14 cellular contexts compared by ENCODE assay signal in the genomic region with DNA sequence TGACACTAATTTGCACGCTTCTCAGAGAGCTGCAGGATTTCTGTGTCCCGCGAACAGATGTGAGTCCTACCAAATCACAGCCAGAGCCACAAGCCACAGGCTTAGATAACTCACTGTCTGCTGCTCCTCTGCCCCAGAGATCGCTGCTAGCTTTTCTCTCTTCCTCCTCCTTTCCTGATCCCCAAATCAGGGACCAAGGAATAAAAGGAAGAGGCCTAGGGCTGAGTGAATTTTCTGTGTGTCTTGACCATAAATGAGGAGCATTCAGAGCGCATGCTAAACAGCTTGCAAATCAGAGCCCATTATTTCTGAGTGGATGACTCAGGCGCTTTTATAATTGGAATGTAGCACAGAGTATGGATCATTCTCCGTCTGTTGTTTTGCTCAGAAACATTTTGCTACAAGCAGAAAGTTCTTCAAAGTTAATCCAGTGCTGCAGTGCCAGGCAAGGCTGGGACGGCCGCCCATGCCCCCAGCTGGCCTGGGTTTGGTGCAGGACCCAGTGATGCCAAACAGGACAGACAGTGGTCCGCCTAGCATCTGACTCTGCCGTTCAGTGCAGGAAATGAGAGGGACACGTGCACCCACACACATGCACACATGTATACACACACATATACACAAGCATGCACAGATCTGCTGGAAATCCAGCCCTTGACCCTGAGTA. TPM values are rescaled to one million over a fixed set of nuclear protein-coding genes. Genes with fewer than 3 reads are reported as not detected.
DNase-seq lines count a peak whose midpoint lies in the region; ATAC-seq and TF ChIP-seq lines count a peak whose summit lies in the region.
"Had no signal": no experiment of that assay in that cellular context is flagged by ENCODE, and none has a peak within 500 bp of the region (broad histone marks: within the 10 kb centered on the region; RNA-seq: fewer than 3 reads in every experiment).

No MANE protein-coding gene starts in this region.

- TF ChIP-seq CTCF in foreskin fibroblast (IDR thresholded peaks at IDR 0.05; ENCODE audit: low read depth, low read length) = no peak
- no peak for TF ChIP-seq CTCF in WERI-Rb-1 (IDR thresholded peaks at IDR 0.05; ENCODE audit: low read depth, low read length)

- H3K27me3 ChIP-seq in skeletal muscle satellite cell (ENCODE audit: control insufficient read depth, insufficient read depth, low read length) = peaks cover 72% of the 10 kb centered on the region
- H3K27me3 ChIP-seq in WERI-Rb-1 (ENCODE audit: insufficient read depth, low read depth, severe bottlenecking) = no peaks in the 10 kb centered on the region
- H3K27me3 ChIP-seq: colonic mucosa had no signal

- H3K36me3 ChIP-seq in skeletal muscle satellite cell (ENCODE audit: insufficient read depth, low read length) = no peaks in the 10 kb centered on the region
- H3K36me3 ChIP-seq in WERI-Rb-1 = no peaks in the 10 kb centered on the region
- H3K36me3 ChIP-seq: colonic mucosa had no signal

- H3K9ac ChIP-seq in skeletal muscle satellite cell (ENCODE audit: low read depth, low read length) = no peak overlapping the region

- peaks cover 12% of the 10 kb centered on the region for H3K4me1 ChIP-seq in skeletal muscle satellite cell (ENCODE audit: control insufficient read depth, insufficient read depth, low read length)
- H3K4me1 ChIP-seq: colonic mucosa had no signal

- H3K9me3 ChIP-seq in skeletal muscle satellite cell (replicated peaks; ENCODE audit: low read length) = no peaks in the 10 kb centered on the region
- H3K9me3 ChIP-seq in WERI-Rb-1 (ENCODE audit: severe bottlenecking) = no peaks in the 10 kb centered on the region
- H3K9me3 ChIP-seq: colonic mucosa had no signal

- no peak for ATAC-seq in GM18498 (IDR thresholded peaks at IDR 0.05; ENCODE audit: unreplicated experiment)
- ATAC-seq: activated naive CD4-positive, alpha-beta T cell treated with anti-CD3 and anti-CD28 coated beads, Interleukin-2, amount 50 U/mL, for 72 hours; GM23338 had no signal

- peak; percentile 31 for DNase-seq in GM04503 (ENCODE audit: low read depth)
- DNase-seq in RPMI7951 (ENCODE audit: low read depth) = peak; percentile 19
- peak; percentile 45 to 73 for DNase-seq in foreskin fibroblast
- no peak for DNase-seq in NCI-H2081 treated with DMSO at 0.1 percent for 48 hours (lab: John Stamatoyannopoulos, UW)
- DNase-seq in WERI-Rb-1 = no peak
- DNase-seq: colonic mucosa, foreskin melanocyte, NCI-H69, T1000 had no signal

- H3K27ac ChIP-seq in WERI-Rb-1 = no peak overlapping the region
- H3K27ac ChIP-seq: colonic mucosa, RWPE1 had no signal

- H3K4me2 ChIP-seq in skeletal muscle satellite cell (ENCODE audit: low read length) = peak overlapping the region; percentile 58
- H3K4me2 ChIP-seq: GM23338 had no signal

- no peak overlapping the region for H3K4me3 ChIP-seq in foreskin fibroblast (ENCODE audit: low read depth in 1 of 2, low read length in 2 of 2)
- H3K4me3 ChIP-seq in skeletal muscle satellite cell (ENCODE audit: low read length) = no peak overlapping the region
- H3K4me3 ChIP-seq in WERI-Rb-1 (ENCODE audit: low read depth, low read length) = no peak overlapping the region
- H3K4me3 ChIP-seq: colonic mucosa, GM23338 had no signal

RNA-seq across cellular contexts. Expression of gene KCNAB2, which starts 38.2 kb away (rescaled TPM):
- total RNA-seq in RPMI7951 (2014; rRNA removed; shearing (Covaris generic)) = 4.0 and 5.5 TPM in 2 replicates
- 1.3 and 1.8 TPM in 2 replicates for total RNA-seq in skeletal muscle satellite cell (2012; rRNA removed)

Comparison
In these comparisons a context has a peak if more than half of its experiments do, and no peak if none do; other contexts are left out.
1. DNase-seq: peak in GM04503 (single experiment), RPMI7951 (single experiment) and foreskin fibroblast (2 of 2); none in NCI-H2081 treated with DMSO at 0.1 percent for 48 hours (single experiment) and WERI-Rb-1 (single experiment).